Comparison of ENCODE assay signal across 15 cellular contexts in the genomic region with DNA sequence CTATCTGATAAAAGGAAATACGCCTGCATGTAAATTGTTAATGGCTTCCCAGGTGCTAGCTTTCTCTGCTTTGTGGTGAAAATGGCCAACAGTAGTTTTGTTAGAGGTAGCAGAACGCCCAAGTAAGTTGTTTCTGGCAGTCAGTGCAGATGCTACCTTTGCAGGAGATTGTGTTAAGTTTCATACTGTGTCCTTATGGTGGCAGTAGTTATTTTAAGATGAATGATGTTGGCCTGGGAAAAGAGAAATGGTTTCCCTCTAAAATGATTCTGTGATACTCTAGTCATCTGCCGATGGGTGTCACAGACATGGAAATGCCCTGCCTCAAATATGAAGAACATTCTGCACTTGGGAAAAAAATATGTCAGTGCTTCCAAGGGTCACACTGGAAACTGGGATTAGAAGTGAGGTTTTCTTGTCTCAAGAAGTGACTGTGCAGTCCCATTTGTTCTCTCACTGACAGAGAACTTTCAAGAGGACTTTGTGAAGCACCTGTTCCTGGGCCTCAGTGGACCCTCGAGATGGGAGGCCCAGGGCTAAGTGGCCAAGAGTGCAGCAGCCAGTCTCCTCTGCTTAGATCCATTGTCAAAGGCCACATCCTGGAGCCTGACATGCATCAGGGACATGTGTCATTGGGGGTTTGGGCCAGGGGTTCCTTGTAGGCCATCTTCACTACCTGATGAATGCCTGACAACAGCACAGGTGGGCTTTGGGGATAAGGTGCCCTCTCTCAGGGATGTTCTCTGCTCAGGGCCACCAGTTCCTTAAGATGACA.
DNase-seq lines count a peak whose midpoint lies in the region; ATAC-seq, FAIRE-seq and TF ChIP-seq lines count a peak whose summit lies in the region.
"Had no signal": no experiment of that assay in that cellular context is flagged by ENCODE, and none has a peak within 500 bp of the region (broad histone marks: within the 10 kb centered on the region; RNA-seq: fewer than 3 reads in every experiment).

No MANE protein-coding gene starts in this region.

- H3K27ac ChIP-seq in esophagus muscularis mucosa (replicated peaks in 1 of 4) (no peak overlapping the region), suprapubic skin (peak overlapping the region; percentile 27)
- H3K27ac ChIP-seq: A549, BLaER1 had no signal

- H3K27me3 ChIP-seq in esophagus muscularis mucosa (no peaks in the 10 kb centered on the region), suprapubic skin (no peaks in the 10 kb centered on the region)
- H3K27me3 ChIP-seq: BLaER1 had no signal

- TF ChIP-seq POLR2A in esophagus muscularis mucosa (IDR thresholded peaks at IDR 0.05; ENCODE audit: low read depth), result no peak
- TF ChIP-seq POLR2A in suprapubic skin (IDR thresholded peaks at IDR 0.05), result no peak

- no peak for TF ChIP-seq EP300 in esophagus muscularis mucosa (IDR thresholded peaks at IDR 0.05)
- no peak for TF ChIP-seq EP300 in suprapubic skin (IDR thresholded peaks at IDR 0.05)

- intact Hi-C loops in esophagus muscularis mucosa (cut with DNase I), result no loop called here

- H3K9me3 ChIP-seq in esophagus muscularis mucosa (no peaks in the 10 kb centered on the region), suprapubic skin (no peaks in the 10 kb centered on the region)
- H3K9me3 ChIP-seq: A549, HAP-1 had no signal

- TF ChIP-seq CTCF in D721Med (IDR thresholded peaks at IDR 0.05; ENCODE audit: insufficient read depth, missing control alignments) (peak; percentile 26), esophagus muscularis mucosa (IDR thresholded peaks at IDR 0.05) (no peak), suprapubic skin (IDR thresholded peaks at IDR 0.05) (no peak)

- no peak for ATAC-seq in GM21528 (IDR thresholded peaks at IDR 0.05; ENCODE audit: low FRiP score, unreplicated experiment)
- ATAC-seq: A549, GM12878 had no signal

- no peak for FAIRE-seq in D721Med (lab: Jason Lieb, UNC)
- FAIRE-seq: A549, GM12878, GM18507, H1 had no signal

- H3K4me3 ChIP-seq in esophagus muscularis mucosa, result no peak overlapping the region
- H3K4me3 ChIP-seq in suprapubic skin, result no peak overlapping the region
- H3K4me3 ChIP-seq: A549, BLaER1, GM12878, HAP-1 had no signal

- no peaks in the 10 kb centered on the region for H3K4me1 ChIP-seq in esophagus muscularis mucosa
- peaks cover 3% of the 10 kb centered on the region for H3K4me1 ChIP-seq in suprapubic skin
- H3K4me1 ChIP-seq: A549, HAP-1 had no signal

- WGBS in esophagus muscularis mucosa, result 69% methylated on average over 4 of the region's 4 CpGs
- 65% methylated on average over 4 of the region's 4 CpGs for WGBS in suprapubic skin

- no peaks in the 10 kb centered on the region for H3K36me3 ChIP-seq in esophagus muscularis mucosa
- no peaks in the 10 kb centered on the region for H3K36me3 ChIP-seq in suprapubic skin
- H3K36me3 ChIP-seq: BLaER1, HAP-1 had no signal

- peak; percentile 14 for DNase-seq in Ammon's horn (ENCODE audit: low spot score)
- DNase-seq in D721Med (ENCODE audit: insufficient read length, low spot score), result no peak
- DNase-seq in esophagus muscularis mucosa (ENCODE audit: extremely low spot score), result peak; percentile 75
- no peak for DNase-seq in suprapubic skin (ENCODE audit: low spot score in 2 of 2)
- DNase-seq in T-helper 9 cell, result no peak
- DNase-seq: Calu3; CD4-positive, CD25-positive, alpha-beta regulatory T cell; KG1 had no signal

Comparison
In these comparisons a context has a peak if more than half of its experiments do, and no peak if none do; other contexts are left out.
1. DNase-seq: peak in Ammon's horn (single experiment) and esophagus muscularis mucosa (single experiment); none in D721Med (single experiment), suprapubic skin (0 of 2) and T-helper 9 cell (single experiment).